In genomic region chr11:23573430-23573829, GRCh38 we compare ENCODE assay signal across 18 cellular contexts.
DNase-seq lines count a peak whose midpoint lies in the region; ATAC-seq and TF ChIP-seq lines count a peak whose summit lies in the region.
"Had no signal": no experiment of that assay in that cellular context is flagged by ENCODE, and none has a peak within 500 bp of the region (broad histone marks: within the 10 kb centered on the region; RNA-seq: fewer than 3 reads in every experiment).

No MANE protein-coding gene starts in this region.

- in situ Hi-C loops in IMR-90 (cut with MboI; ENCODE audit: low sequenced_read_pairs): no loop called here

- no peak overlapping the region for H2BK20ac ChIP-seq in IMR-90 (ENCODE audit: low read depth, low read length)

- no peak overlapping the region for H2BK5ac ChIP-seq in IMR-90 (ENCODE audit: low read depth, low read length, poor library complexity, severe bottlenecking)

- H3K4ac ChIP-seq in IMR-90 (ENCODE audit: low read depth, low read length): no peak overlapping the region

- peak overlapping the region; percentile 49 for H3K4me2 ChIP-seq in DOHH2 (ENCODE audit: low read length)
- H3K4me2 ChIP-seq in IMR-90 (ENCODE audit: low read depth, low read length): no peak overlapping the region

- no peaks in the 10 kb centered on the region for H3K79me1 ChIP-seq in IMR-90 (ENCODE audit: low read depth in 1 of 2, low read length in 2 of 2)

- WGBS in IMR-90 (ENCODE audit: extremely low coverage in 2 of 2, insufficient read length in 1 of 2), 2 experiments: no CpG with 5 or more reads among the region's 1 CpG

- H3K36me3 ChIP-seq in DOHH2 (ENCODE audit: control insufficient read depth, low read length): peaks cover 14% of the 10 kb centered on the region
- no peaks in the 10 kb centered on the region for H3K36me3 ChIP-seq in IMR-90 (ENCODE audit: control insufficient read depth, insufficient read depth, low read length)

- H3K27ac Mint-ChIP-seq in type B pancreatic cell: no peak overlapping the region
- no peak overlapping the region for H3K27ac Mint-ChIP-seq in naive thymus-derived CD8-positive, alpha-beta T cell
- H3K27ac Mint-ChIP-seq: CD4-positive, alpha-beta T cell; IgD-negative memory B cell had no signal

- ATAC-seq in IMR-90 (ENCODE audit: low read depth): peak; percentile 35; the same call in 1 of the 2 replicates
- ATAC-seq in naive thymus-derived CD8-positive, alpha-beta T cell: no peak
- ATAC-seq: SK-N-SH treated with all-trans-retinoic acid at 6 μM for 48 hours had no signal

- no peak for TF ChIP-seq RAD21 in IMR-90 (IDR thresholded peaks at IDR 0.05; ENCODE audit: low read length)

- H4K8ac ChIP-seq in IMR-90 (ENCODE audit: low read depth in 2 of 2, low read length in 2 of 2): no peak overlapping the region

- dilution Hi-C loops in IMR-90 (cut with HindIII; ENCODE audit: low sequenced_read_pairs, unreplicated experiment): no loop called here

- no peak overlapping the region for H4K91ac ChIP-seq in IMR-90 (ENCODE audit: insufficient read depth, low read depth, low read length)

- H2AK9ac ChIP-seq in IMR-90 (replicated peaks; ENCODE audit: low read depth, low read length, poor library complexity): no peak overlapping the region

- DNase-seq in IMR-90 (peak; percentile 22), RPMI8226 (peak; percentile 2), fibroblast of peridontal ligament (ENCODE audit: extremely low read depth) (peak; percentile 75), NCI-H1092 (lab: John Stamatoyannopoulos, UW) (no peak), type B pancreatic cell (ENCODE audit: extremely low spot score, unreplicated experiment) (no peak)
- no peak for DNase-seq in stimulated activated CD4-positive, alpha-beta T cell treated with anti-CD3 and anti-CD28 coated beads, Interleukin-12 subunit alpha, Interleukin-12 subunit beta, amount 100 ng/mL, for 4 hours
- DNase-seq in naive thymus-derived CD8-positive, alpha-beta T cell: no peak
- DNase-seq: CD4-positive, alpha-beta T cell; DMS153; MV-4-11; NCI-H187; NCI-H2107; NCI-H510A; NCI-H748 treated with DMSO at 0.1 percent for 48 hours; SHP77 treated with DMSO at 0.1 percent for 48 hours had no signal

- no peak overlapping the region for H4K5ac ChIP-seq in IMR-90 (ENCODE audit: low read depth, low read length)

- CTCF ChIA-PET in IMR-90 (lab: Yijun Ruan, JAX): no interaction called here

- intact Hi-C loops in IMR-90 (cut with micrococcal nuclease): loop anchor here (10.0 kb wide), 1 partner anchor 181 kb away; no protein-coding TSS in a partner anchor

- no peak overlapping the region for H3K14ac ChIP-seq in IMR-90 (replicated peaks; ENCODE audit: low read depth, low read length)

- no peak overlapping the region for H3K56ac ChIP-seq in IMR-90 (ENCODE audit: extremely low read depth, insufficient read depth, low read length)

- peaks cover 42% of the 10 kb centered on the region for H3F3A ChIP-seq in DOHH2 (ENCODE audit: control insufficient read depth, insufficient read depth)

- H3K9me1 ChIP-seq in IMR-90 (ENCODE audit: insufficient read depth, low read length): no peaks in the 10 kb centered on the region; the same call in 1 of the 2 replicates

- H3K18ac ChIP-seq in IMR-90 (ENCODE audit: low read depth, low read length): no peak overlapping the region

- H2AK5ac ChIP-seq in IMR-90 (ENCODE audit: low read depth, low read length): no peak overlapping the region

- H2AFZ ChIP-seq in IMR-90 (replicated peaks; ENCODE audit: low read length, poor library complexity): no peak overlapping the region

- no peak overlapping the region for H3K23ac ChIP-seq in IMR-90 (ENCODE audit: low read depth, low read length)

- no peaks in the 10 kb centered on the region for H3K36me3 Mint-ChIP-seq in type B pancreatic cell
- H3K36me3 Mint-ChIP-seq in naive thymus-derived CD8-positive, alpha-beta T cell: no peaks in the 10 kb centered on the region

- no peaks in the 10 kb centered on the region for H3K27me3 ChIP-seq in DOHH2 (ENCODE audit: control insufficient read depth, low read length)
- H3K27me3 ChIP-seq in IMR-90 (ENCODE audit: control insufficient read depth, insufficient read depth, low read length): no peaks in the 10 kb centered on the region

- TF ChIP-seq CTCF in DOHH2 (IDR thresholded peaks at IDR 0.05; ENCODE audit: low read depth, low read length, poor library complexity, severe bottlenecking) (no peak), IMR-90 (conservative IDR thresholded peaks at IDR 0.05; ENCODE audit: low read depth, low read length) (no peak), type B pancreatic cell (conservative IDR thresholded peaks at IDR 0.05) (no peak)

- no peak overlapping the region for H3K9ac ChIP-seq in IMR-90 (ENCODE audit: low read depth, low read length)

- BruUV-seq in IMR-90 (replicated peaks; lab: Mats Ljungman, UMichigan): no TSS peak

- no peaks in the 10 kb centered on the region for H3K4me1 Mint-ChIP-seq in type B pancreatic cell (ENCODE audit: unreplicated experiment)
- peaks cover 0 to 13% (median 0%) of the 10 kb centered on the region in 4 donors for H3K4me1 Mint-ChIP-seq in naive thymus-derived CD8-positive, alpha-beta T cell

- H3K4me3 Mint-ChIP-seq in type B pancreatic cell: no peak overlapping the region
- no peak overlapping the region for H3K4me3 Mint-ChIP-seq in naive thymus-derived CD8-positive, alpha-beta T cell
- H3K4me3 Mint-ChIP-seq: CD4-positive, alpha-beta T cell; IgD-negative memory B cell had no signal

- H2BK120ac ChIP-seq in IMR-90 (ENCODE audit: low read depth, low read length): no peak overlapping the region

- no peaks in the 10 kb centered on the region for H4K20me1 ChIP-seq in DOHH2 (ENCODE audit: control insufficient read depth, insufficient read depth, low read depth, low read length)
- H4K20me1 ChIP-seq in IMR-90 (ENCODE audit: insufficient read depth, low read length): no peaks in the 10 kb centered on the region

- POLR2A ChIA-PET in IMR-90 (lab: Charles Lee; ENCODE audit: unreplicated experiment): no interaction called here
- POLR2A ChIA-PET in naive thymus-derived CD8-positive, alpha-beta T cell (lab: Charles Lee): no interaction called here

- H3K9me2 ChIP-seq in DOHH2 (replicated peaks; ENCODE audit: control insufficient read depth, low read length): no peaks in the 10 kb centered on the region

- peaks cover 15% of the 10 kb centered on the region for H3K79me2 ChIP-seq in DOHH2 (ENCODE audit: control insufficient read depth, low read length)

- peak overlapping the region; percentile 47 for H3K4me3 ChIP-seq in DOHH2 (ENCODE audit: low read length)
- H3K4me3 ChIP-seq in IMR-90 (ENCODE audit: insufficient read depth, low read depth, low read length): no peak overlapping the region

- no peaks in the 10 kb centered on the region for H3K9me3 Mint-ChIP-seq in type B pancreatic cell
- peaks cover 0 to 8% (median 3%) of the 10 kb centered on the region in 9 donors for H3K9me3 Mint-ChIP-seq in naive thymus-derived CD8-positive, alpha-beta T cell

- no peak overlapping the region for H2BK15ac ChIP-seq in IMR-90 (ENCODE audit: low read depth, low read length)

- H3K9me3 ChIP-seq in DOHH2 (ENCODE audit: control insufficient read depth, insufficient read depth, low read length) (no peaks in the 10 kb centered on the region), IMR-90 (ENCODE audit: control insufficient read depth, insufficient read depth, low read length) (no peaks in the 10 kb centered on the region)

- TF ChIP-seq POLR2A in IMR-90 (IDR thresholded peaks at IDR 0.05; ENCODE audit: low read depth, low read length): no peak

- H3K27ac ChIP-seq in DOHH2 (ENCODE audit: low read depth, low read length) (peak overlapping the region; percentile 98), IMR-90 (ENCODE audit: insufficient read depth, low read length) (no peak overlapping the region)

- H3K4me1 ChIP-seq in DOHH2 (ENCODE audit: control insufficient read depth, low read length) (peaks cover 96% of the 10 kb centered on the region), IMR-90 (ENCODE audit: control insufficient read depth, insufficient read depth, low read length) (peaks cover 6% of the 10 kb centered on the region)

- H3K27me3 Mint-ChIP-seq in type B pancreatic cell: no peaks in the 10 kb centered on the region
- no peaks in the 10 kb centered on the region for H3K27me3 Mint-ChIP-seq in naive thymus-derived CD8-positive, alpha-beta T cell
- H3K27me3 Mint-ChIP-seq: CD4-positive, alpha-beta T cell; IgD-negative memory B cell had no signal

TF ChIP-seq in IMR-90, 13 proteins besides CTCF, POLR2A, EP300 and RAD21 (continues in another document):
- TF ChIP-seq BHLHE40 (IDR thresholded peaks at IDR 0.05; ENCODE audit: low read depth, low read length) (no peak), CHD1 (IDR thresholded peaks at IDR 0.05; ENCODE audit: low read depth, low read length) (no peak), FOS (IDR thresholded peaks at IDR 0.05; ENCODE audit: low read depth, low read length) (no peak), NFE2L2 (IDR thresholded peaks at IDR 0.05; ENCODE audit: low read depth, low read length) (no peak), MAFK (IDR thresholded peaks at IDR 0.05; ENCODE audit: low read depth, low read length) (no peak), MAZ (IDR thresholded peaks at IDR 0.05; ENCODE audit: borderline replicate concordance, low read depth, low read length) (no peak), RCOR1 (IDR thresholded peaks at IDR 0.05; ENCODE audit: insufficient replicate concordance, low read length) (no peak), ELK1 (IDR thresholded peaks at IDR 0.05; ENCODE audit: borderline replicate concordance, low read depth, low read length) (no peak), RFX5 (IDR thresholded peaks at IDR 0.05; ENCODE audit: low read depth, low read length) (no peak), USF2 (IDR thresholded peaks at IDR 0.05; ENCODE audit: low read depth, low read length) (no peak), MXI1 (IDR thresholded peaks at IDR 0.05; ENCODE audit: borderline replicate concordance, low read depth, low read length) (no peak), CEBPB (IDR thresholded peaks at IDR 0.05; ENCODE audit: low read depth, low read length) (no peak)

Comparison
In these comparisons a context has a peak if more than half of its experiments do, and no peak if none do; other contexts are left out.
1. DNase-seq: peak in IMR-90 (single experiment), RPMI8226 (single experiment) and fibroblast of peridontal ligament (single experiment); none in stimulated activated CD4-positive, alpha-beta T cell treated with anti-CD3 and anti-CD28 coated beads, Interleukin-12 subunit alpha, Interleukin-12 subunit beta, amount 100 ng/mL, for 4 hours (single experiment), NCI-H1092 (single experiment), type B pancreatic cell (single experiment) and naive thymus-derived CD8-positive, alpha-beta T cell (0 of 10).